ENCODE assay signal across 25 cellular contexts in the genomic region with DNA sequence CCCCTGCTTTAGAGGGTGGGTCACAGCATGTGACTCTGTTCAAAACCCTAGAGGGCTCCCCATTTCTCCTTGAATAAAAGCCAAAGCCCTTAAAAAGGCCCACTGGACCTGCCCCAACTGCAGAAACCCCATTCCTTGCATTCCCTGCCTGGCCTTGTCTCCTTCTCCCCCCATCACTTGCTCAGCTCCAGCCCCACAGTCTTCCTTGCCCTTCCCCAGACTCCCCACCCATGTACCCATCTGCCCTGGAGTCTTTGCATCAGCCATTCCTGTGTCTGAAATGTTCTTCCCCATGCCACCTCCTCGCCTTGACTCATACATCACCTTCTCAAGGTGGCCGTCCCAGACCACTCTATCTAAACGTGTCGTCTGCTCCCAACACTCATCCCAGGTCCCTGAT.
"Had no signal": no experiment of that assay in that cellular context is flagged by ENCODE, and none has a peak within 500 bp of the region (broad histone marks: within the 10 kb centered on the region; RNA-seq: fewer than 3 reads in every experiment).

No MANE protein-coding gene starts in this region.

- H3K4me3 ChIP-seq: adrenal gland, breast epithelium, SK-N-MC had no signal

- FAIRE-seq: TTC549 had no signal

- DNase-seq: activated B cell treated with CpG ODN at 0.5 μM for 24 hours; activated CD4-positive, alpha-beta memory T cell treated with anti-CD3 and anti-CD28 coated beads, Interleukin-2, amount 10 ng/mL, durations not matched to agents 7 days and 5 days; activated CD4-positive, alpha-beta T cell treated with anti-CD3 and anti-CD28 coated beads for 1 hour; activated CD4-positive, alpha-beta T cell treated with anti-CD3 and anti-CD28 coated beads, Interleukin-2, amount 10 ng/mL, durations not matched to agents 24 days and 14 days; activated naive CD4-positive, alpha-beta T cell treated with anti-CD3 and anti-CD28 coated beads, Interleukin-2, amount 50 U/mL, for 16 hours; activated naive CD8-positive, alpha-beta T cell treated with anti-CD3 and anti-CD28 coated beads, Interleukin-2, amount 10 ng/mL, durations not matched to agents 7 days and 5 days; activated T-cell treated with anti-CD3 and anti-CD28 coated beads for 4 hours; activated T-cell treated with anti-CD3 and anti-CD28 coated beads, Interleukin-2, amount 50 U/mL, for 48 hours; adrenal gland; anterior cingulate cortex; NCI-H1092; NCI-H1930; NCI-H2107; NCI-H2171 treated with DMSO at 0.1 percent for 48 hours; NCI-H510A; NCI-H526 treated with DMSO at 0.1 percent for 48 hours; T-cell; T-helper 2 cell; T1000 had no signal

- H3K9me3 ChIP-seq: adrenal gland, breast epithelium had no signal

- H3K4me1 ChIP-seq: adrenal gland, breast epithelium had no signal

- ATAC-seq: activated T-helper 17 cell treated with anti-CD3 and anti-CD28 coated beads, Interleukin-2, amount 50 U/mL, for 72 hours; Right ventricle myocardium inferior; T-cell had no signal

- H3K27me3 ChIP-seq: adrenal gland, breast epithelium had no signal

- H3K27ac ChIP-seq: adrenal gland, breast epithelium, KMS-11, SK-N-MC had no signal

- H3K36me3 ChIP-seq: adrenal gland, breast epithelium had no signal

- H3K4me2 ChIP-seq: KMS-11 had no signal
